ENCODE assay signal across 8 cellular contexts in the genomic region with DNA sequence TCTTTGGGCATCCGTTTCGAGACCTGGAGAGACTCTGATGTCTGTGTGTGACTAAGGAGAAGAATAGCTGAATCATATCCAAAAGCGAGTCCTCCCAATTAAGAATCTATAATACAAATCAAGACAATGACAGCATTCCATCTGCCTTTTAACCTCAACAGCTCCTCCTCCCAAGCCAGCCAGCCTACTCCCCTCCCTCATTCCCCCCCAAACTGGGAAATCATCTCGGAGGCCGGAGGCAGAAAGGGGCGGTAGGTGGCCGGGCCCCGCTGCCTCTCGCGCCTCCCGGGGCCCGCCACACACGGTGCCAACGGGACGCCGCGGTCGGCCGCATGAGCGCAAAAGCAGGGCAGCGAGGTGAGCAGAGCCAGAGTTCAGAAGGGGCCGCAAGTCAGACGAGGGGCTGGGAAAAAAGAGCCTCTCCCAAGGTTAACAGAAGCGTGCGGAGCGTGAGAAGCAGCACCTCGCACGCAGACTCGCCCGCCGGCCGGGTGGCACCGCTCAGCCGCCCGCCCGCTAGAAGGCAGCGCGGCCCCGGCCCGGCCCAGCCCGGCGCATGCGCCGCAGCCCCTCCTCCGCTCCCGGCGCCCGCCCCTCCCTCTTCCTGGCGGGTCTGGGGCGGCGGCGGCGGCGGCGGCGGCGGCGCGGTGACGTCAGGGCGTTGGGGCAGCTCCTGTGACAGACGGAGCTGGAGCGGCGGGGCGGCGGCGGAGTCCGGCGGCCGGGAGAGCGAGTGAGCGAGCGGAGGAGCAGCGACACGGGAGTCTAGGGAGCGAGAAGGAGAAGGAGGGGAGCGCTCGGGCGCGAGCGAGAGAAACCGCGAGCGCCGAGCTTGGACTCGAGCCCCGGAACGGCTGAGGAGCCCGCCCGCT. TPM values are rescaled to one million over a fixed set of nuclear protein-coding genes. Genes with fewer than 3 reads are reported as not detected.
DNase-seq lines count a peak whose midpoint lies in the region; ATAC-seq and TF ChIP-seq lines count a peak whose summit lies in the region.

A gene (plus strand): TSS at position 681 of the 872 bp plus-strand sequence. CDS start 44,635 bp downstream, outside the sequence.

- peak within 1 kb of the TSS; percentile 98 for H2BK5ac ChIP-seq in trophoblast cell (ENCODE audit: low read depth, low read length, poor library complexity)

- CTCF ChIA-PET in GM10248 (lab: Yijun Ruan, JAX), result interaction anchor here (0.9 to 1.6 kb wide), 3 partner anchors 14 to 79 kb away, joined by 3 to 5 read pairs (median 4); no protein-coding TSS in a partner anchor

- WGBS in trophoblast cell (ENCODE audit: extremely low coverage, insufficient coverage, insufficient read length), result no CpG with 5 or more reads among the region's 90 CpGs
- WGBS in tibial nerve, 2 donors, result 0 to 1% methylated on average over 33 to 60 of the region's 90 CpGs

- H3K4me3 ChIP-seq in trophoblast cell (ENCODE audit: low read depth, low read length) (peak within 1 kb of the TSS; percentile 87), tibial nerve (peak within 1 kb of the TSS; percentile 87 to 100 (median 97))

- H3K9ac ChIP-seq in trophoblast cell (ENCODE audit: low read length), result peak within 1 kb of the TSS; percentile 99

- H3K27me3 ChIP-seq in trophoblast cell (ENCODE audit: insufficient read depth, low read length) (no peaks in the 10 kb centered on the region), tibial nerve (no peaks in the 10 kb centered on the region)

- intact Hi-C loops in Right ventricle myocardium superior (cut with DNase I), result no loop called here

- peak; percentile 76 for ATAC-seq in HG02571 (IDR thresholded peaks at IDR 0.05; ENCODE audit: unreplicated experiment)
- ATAC-seq in Right ventricle myocardium superior (ENCODE audit: poor library complexity), result peak; percentile 96

- peaks cover 15% of the 10 kb centered on the region for H3K79me1 ChIP-seq in trophoblast cell (ENCODE audit: low read length)

- DNase-seq in GM10248 (ENCODE audit: extremely low spot score) (peak; percentile 97), NCI-H1048 (lab: John Stamatoyannopoulos, UW) (peak; percentile 77), SW 1271 (lab: John Stamatoyannopoulos, UW) (peak; percentile 70 to 85), Right ventricle myocardium superior (peak; percentile 96), trophoblast cell (peak; percentile 90 to 94), tibial nerve (ENCODE audit: low spot score in 2 of 2) (peak; percentile 77 to 84)
- peak; percentile 92 for DNase-seq in activated naive CD8-positive, alpha-beta T cell treated with anti-CD3 and anti-CD28 coated beads, Interleukin-2, amount 50 U/mL, for 16 hours (ENCODE audit: low read depth, low spot score)

- H3K23ac ChIP-seq in trophoblast cell (ENCODE audit: low read length), result no peak within 1 kb of the TSS

- H3K4ac ChIP-seq in trophoblast cell (ENCODE audit: low read depth, low read length), result peak within 1 kb of the TSS; percentile 94

- H3K4me2 ChIP-seq in trophoblast cell (ENCODE audit: low read length), result peak within 1 kb of the TSS; percentile 97

- H3K79me2 ChIP-seq in trophoblast cell (ENCODE audit: control insufficient read depth, insufficient read depth, low read length, poor library complexity), result peaks cover 25% of the 10 kb centered on the region

- no peaks in the 10 kb centered on the region for H3K4me1 ChIP-seq in trophoblast cell (ENCODE audit: control insufficient read depth in 1 of 2, insufficient read depth in 2 of 2, low read length in 2 of 2)
- H3K4me1 ChIP-seq in tibial nerve, result peaks cover 0 to 45% (median 21%) of the 10 kb centered on the region in 4 donors

- TF ChIP-seq EP300 in tibial nerve (IDR thresholded peaks at IDR 0.05), result peak in 1 of 2 donors; percentile 78

- H4K12ac ChIP-seq in trophoblast cell (ENCODE audit: low read depth, low read length), result peak within 1 kb of the TSS; percentile 97

- H2BK12ac ChIP-seq in trophoblast cell (ENCODE audit: low read length), result no peak within 1 kb of the TSS

- peak within 1 kb of the TSS; percentile 86 for H2BK120ac ChIP-seq in trophoblast cell (ENCODE audit: insufficient read depth, low read length, poor library complexity)

- peak within 1 kb of the TSS; percentile 95 for H3K14ac ChIP-seq in trophoblast cell (ENCODE audit: low read length)

- H3K9me3 ChIP-seq in trophoblast cell (ENCODE audit: insufficient read depth, low read depth, low read length) (no peaks in the 10 kb centered on the region), tibial nerve (no peaks in the 10 kb centered on the region)

- peak within 1 kb of the TSS; percentile 93 for H4K8ac ChIP-seq in trophoblast cell (ENCODE audit: low read depth, low read length)

- H2AK5ac ChIP-seq in trophoblast cell (ENCODE audit: low read length), result peak within 1 kb of the TSS; percentile 80

- H3K36me3 ChIP-seq in trophoblast cell (ENCODE audit: control insufficient read depth in 1 of 2, insufficient read depth in 2 of 2, low read length in 2 of 2), result no peaks in the 10 kb centered on the region
- no peaks in the 10 kb centered on the region for H3K36me3 ChIP-seq in tibial nerve

- peak within 1 kb of the TSS; percentile 97 for H4K91ac ChIP-seq in trophoblast cell (ENCODE audit: low read depth, low read length)

- peak within 1 kb of the TSS; percentile 96 for H2AFZ ChIP-seq in trophoblast cell (ENCODE audit: insufficient read depth, low read length, poor library complexity)

- POLR2A ChIA-PET in GM10248 (lab: Yijun Ruan, JAX), result interaction anchor here (0.6 kb wide), 1 partner anchor 63 kb away, joined by 4 read pairs; no protein-coding TSS in a partner anchor

- peak; percentile 38 for TF ChIP-seq CTCF in GM10248 (IDR thresholded peaks at IDR 0.05; ENCODE audit: control extremely low read depth, extremely low read depth, low read depth, missing control alignments)
- peak in 3 of 5 experiments; percentile 18 to 67 (median 41) for TF ChIP-seq CTCF in tibial nerve (IDR thresholded peaks at IDR 0.05)

- peak; percentile 87 to 93 for TF ChIP-seq POLR2A in tibial nerve (IDR thresholded peaks at IDR 0.05)

- H3K27ac ChIP-seq in trophoblast cell (ENCODE audit: low read depth, low read length), result peak within 1 kb of the TSS; percentile 99
- H3K27ac ChIP-seq in tibial nerve, result peak within 1 kb of the TSS; percentile 93 to 100 (median 99)

- H3K18ac ChIP-seq in trophoblast cell (ENCODE audit: low read length), result peak within 1 kb of the TSS; percentile 95

RNA-seq across cellular contexts. Expression of the gene that starts here (rescaled TPM):
- 104 TPM for total RNA-seq in Right ventricle myocardium superior
- 134 and 136 TPM in 2 replicates for polyA plus RNA-seq in trophoblast cell (2013)
- total RNA-seq in tibial nerve, result 100 to 1,000 TPM; 105 to 185 (median 139) TPM

Comparison
In these comparisons a context has a peak if more than half of its experiments do, and no peak if none do; other contexts are left out.
1. Peak in every context shown above with its lines: DNase-seq, ATAC-seq, H3K4me3 ChIP-seq and H3K27ac ChIP-seq.